In the genomic region with DNA sequence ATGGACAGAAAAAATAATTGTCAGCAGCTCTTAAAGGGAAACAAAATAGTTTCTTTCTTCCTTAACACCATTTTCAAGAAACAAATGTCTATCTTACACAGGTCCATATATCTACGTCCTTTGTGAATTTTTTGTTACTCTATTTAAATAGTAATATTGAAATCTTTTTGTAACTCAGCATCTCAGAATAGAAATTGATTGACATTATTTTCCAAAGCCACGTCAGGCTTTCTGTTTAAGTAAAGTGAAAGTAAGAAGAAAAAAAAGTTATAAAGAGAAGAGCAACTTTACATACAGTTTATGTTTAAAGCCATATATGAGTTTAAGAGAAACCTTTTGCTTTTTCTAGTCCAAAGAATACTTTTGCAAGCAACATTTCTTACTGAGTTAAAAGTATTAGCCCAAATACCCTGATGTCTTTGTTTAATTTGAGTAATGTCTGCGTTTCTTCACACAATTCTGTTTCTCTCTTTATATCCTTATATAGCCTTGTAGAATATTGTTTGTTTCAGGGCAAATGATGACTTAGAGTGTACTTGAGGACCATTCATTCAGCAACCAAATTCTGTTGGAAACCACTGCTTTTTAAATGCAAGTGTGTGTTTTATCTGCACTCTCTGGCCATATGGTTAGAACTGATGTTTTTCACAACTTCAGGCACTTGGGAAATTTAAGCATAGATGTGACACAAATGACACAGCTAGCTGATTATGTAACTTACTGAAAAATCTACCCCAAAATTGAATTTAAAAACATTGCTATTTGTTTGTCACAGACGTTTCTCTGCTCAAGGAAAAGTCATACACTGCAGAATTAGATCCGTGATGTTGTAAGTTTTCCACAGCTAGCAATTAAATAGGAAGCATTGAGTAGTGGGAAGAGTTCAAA, we compare ENCODE assay signal across 1 cellular context.
TF ChIP-seq lines count a peak whose summit lies in the region.

No MANE protein-coding gene starts in this region.

TF ChIP-seq in GM12878, 131 proteins besides CTCF, POLR2A, EP300 and RAD21 (continued from another document):
- TF ChIP-seq YBX1 (IDR thresholded peaks at IDR 0.05) (no peak), JUNB (IDR thresholded peaks at IDR 0.05) (peak; percentile 76; the same call in 1 of the 2 replicates), CREB1 (IDR thresholded peaks at IDR 0.05; ENCODE audit: low read depth) (no peak), MYB (IDR thresholded peaks at IDR 0.05; ENCODE audit: borderline replicate concordance, low read depth, low read length) (no peak), EZH2 (IDR thresholded peaks at IDR 0.05; ENCODE audit: borderline replicate concordance, control insufficient read depth, low read depth, low read length) (no peak), MEF2A (IDR thresholded peaks at IDR 0.05; ENCODE audit: insufficient read depth, low read depth, low read length) (no peak), TAF1 (IDR thresholded peaks at IDR 0.05; ENCODE audit: borderline replicate concordance, low read depth, low read length) (no peak), RUNX3 (IDR thresholded peaks at IDR 0.05; ENCODE audit: low read length) (peak; percentile 15; the same call in 1 of the 2 replicates), CHD1 (IDR thresholded peaks at IDR 0.05; ENCODE audit: low read depth, low read length) (no peak), CEBPB (IDR thresholded peaks at IDR 0.05; ENCODE audit: borderline replicate concordance in 1 of 2, low read depth in 2 of 2, low read length in 2 of 2) (no peak), STAT1 (conservative IDR thresholded peaks at IDR 0.05) (no peak), NFIC (IDR thresholded peaks at IDR 0.05; ENCODE audit: low read depth, low read length) (peak; percentile 48; the same call in 1 of the 2 replicates), ZNF217 (IDR thresholded peaks at IDR 0.05) (no peak), CREM (IDR thresholded peaks at IDR 0.05; ENCODE audit: low read depth) (peak; percentile 12; the same call in 1 of the 2 replicates), SRF (IDR thresholded peaks at IDR 0.05; ENCODE audit: low read depth in 2 of 2, low read length in 2 of 2) (0 out of 4 replicates have a peak, but pooled peaks of 1 of the 2 experiments have one; percentile 70), ASH2L (IDR thresholded peaks at IDR 0.05; ENCODE audit: borderline replicate concordance, low read depth) (peak; percentile 78; the same call in 1 of the 2 replicates), ZZZ3 (IDR thresholded peaks at IDR 0.05; ENCODE audit: control insufficient read depth, insufficient read length, low read depth) (no peak), GATAD2B (conservative IDR thresholded peaks at IDR 0.05; ENCODE audit: low read depth) (no peak)
- TF ChIP-seq, protein P1, sequence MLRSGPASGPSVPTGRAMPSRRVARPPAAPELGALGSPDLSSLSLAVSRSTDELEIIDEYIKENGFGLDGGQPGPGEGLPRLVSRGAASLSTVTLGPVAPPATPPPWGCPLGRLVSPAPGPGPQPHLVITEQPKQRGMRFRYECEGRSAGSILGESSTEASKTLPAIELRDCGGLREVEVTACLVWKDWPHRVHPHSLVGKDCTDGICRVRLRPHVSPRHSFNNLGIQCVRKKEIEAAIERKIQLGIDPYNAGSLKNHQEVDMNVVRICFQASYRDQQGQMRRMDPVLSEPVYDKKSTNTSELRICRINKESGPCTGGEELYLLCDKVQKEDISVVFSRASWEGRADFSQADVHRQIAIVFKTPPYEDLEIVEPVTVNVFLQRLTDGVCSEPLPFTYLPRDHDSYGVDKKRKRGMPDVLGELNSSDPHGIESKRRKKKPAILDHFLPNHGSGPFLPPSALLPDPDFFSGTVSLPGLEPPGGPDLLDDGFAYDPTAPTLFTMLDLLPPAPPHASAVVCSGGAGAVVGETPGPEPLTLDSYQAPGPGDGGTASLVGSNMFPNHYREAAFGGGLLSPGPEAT (IDR thresholded peaks at IDR 0.05; ENCODE audit: low read depth), result no peak
- TF ChIP-seq, protein P2, sequence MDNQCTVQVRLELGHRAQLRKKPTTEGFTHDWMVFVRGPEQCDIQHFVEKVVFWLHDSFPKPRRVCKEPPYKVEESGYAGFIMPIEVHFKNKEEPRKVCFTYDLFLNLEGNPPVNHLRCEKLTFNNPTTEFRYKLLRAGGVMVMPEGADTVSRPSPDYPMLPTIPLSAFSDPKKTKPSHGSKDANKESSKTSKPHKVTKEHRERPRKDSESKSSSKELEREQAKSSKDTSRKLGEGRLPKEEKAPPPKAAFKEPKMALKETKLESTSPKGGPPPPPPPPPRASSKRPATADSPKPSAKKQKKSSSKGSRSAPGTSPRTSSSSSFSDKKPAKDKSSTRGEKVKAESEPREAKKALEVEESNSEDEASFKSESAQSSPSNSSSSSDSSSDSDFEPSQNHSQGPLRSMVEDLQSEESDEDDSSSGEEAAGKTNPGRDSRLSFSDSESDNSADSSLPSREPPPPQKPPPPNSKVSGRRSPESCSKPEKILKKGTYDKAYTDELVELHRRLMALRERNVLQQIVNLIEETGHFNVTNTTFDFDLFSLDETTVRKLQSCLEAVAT (IDR thresholded peaks at IDR 0.05), result no peak
- TF ChIP-seq, protein P3, sequence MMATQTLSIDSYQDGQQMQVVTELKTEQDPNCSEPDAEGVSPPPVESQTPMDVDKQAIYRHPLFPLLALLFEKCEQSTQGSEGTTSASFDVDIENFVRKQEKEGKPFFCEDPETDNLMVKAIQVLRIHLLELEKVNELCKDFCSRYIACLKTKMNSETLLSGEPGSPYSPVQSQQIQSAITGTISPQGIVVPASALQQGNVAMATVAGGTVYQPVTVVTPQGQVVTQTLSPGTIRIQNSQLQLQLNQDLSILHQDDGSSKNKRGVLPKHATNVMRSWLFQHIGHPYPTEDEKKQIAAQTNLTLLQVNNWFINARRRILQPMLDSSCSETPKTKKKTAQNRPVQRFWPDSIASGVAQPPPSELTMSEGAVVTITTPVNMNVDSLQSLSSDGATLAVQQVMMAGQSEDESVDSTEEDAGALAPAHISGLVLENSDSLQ (IDR thresholded peaks at IDR 0.05), result peak; percentile 61
- TF ChIP-seq, protein P4, sequence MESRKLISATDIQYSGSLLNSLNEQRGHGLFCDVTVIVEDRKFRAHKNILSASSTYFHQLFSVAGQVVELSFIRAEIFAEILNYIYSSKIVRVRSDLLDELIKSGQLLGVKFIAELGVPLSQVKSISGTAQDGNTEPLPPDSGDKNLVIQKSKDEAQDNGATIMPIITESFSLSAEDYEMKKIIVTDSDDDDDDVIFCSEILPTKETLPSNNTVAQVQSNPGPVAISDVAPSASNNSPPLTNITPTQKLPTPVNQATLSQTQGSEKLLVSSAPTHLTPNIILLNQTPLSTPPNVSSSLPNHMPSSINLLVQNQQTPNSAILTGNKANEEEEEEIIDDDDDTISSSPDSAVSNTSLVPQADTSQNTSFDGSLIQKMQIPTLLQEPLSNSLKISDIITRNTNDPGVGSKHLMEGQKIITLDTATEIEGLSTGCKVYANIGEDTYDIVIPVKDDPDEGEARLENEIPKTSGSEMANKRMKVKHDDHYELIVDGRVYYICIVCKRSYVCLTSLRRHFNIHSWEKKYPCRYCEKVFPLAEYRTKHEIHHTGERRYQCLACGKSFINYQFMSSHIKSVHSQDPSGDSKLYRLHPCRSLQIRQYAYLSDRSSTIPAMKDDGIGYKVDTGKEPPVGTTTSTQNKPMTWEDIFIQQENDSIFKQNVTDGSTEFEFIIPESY (IDR thresholded peaks at IDR 0.05), result no peak
- TF ChIP-seq, protein P5, sequence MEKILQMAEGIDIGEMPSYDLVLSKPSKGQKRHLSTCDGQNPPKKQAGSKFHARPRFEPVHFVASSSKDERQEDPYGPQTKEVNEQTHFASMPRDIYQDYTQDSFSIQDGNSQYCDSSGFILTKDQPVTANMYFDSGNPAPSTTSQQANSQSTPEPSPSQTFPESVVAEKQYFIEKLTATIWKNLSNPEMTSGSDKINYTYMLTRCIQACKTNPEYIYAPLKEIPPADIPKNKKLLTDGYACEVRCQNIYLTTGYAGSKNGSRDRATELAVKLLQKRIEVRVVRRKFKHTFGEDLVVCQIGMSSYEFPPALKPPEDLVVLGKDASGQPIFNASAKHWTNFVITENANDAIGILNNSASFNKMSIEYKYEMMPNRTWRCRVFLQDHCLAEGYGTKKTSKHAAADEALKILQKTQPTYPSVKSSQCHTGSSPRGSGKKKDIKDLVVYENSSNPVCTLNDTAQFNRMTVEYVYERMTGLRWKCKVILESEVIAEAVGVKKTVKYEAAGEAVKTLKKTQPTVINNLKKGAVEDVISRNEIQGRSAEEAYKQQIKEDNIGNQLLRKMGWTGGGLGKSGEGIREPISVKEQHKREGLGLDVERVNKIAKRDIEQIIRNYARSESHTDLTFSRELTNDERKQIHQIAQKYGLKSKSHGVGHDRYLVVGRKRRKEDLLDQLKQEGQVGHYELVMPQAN (conservative IDR thresholded peaks at IDR 0.05), result no peak
- TF ChIP-seq, protein P6, sequence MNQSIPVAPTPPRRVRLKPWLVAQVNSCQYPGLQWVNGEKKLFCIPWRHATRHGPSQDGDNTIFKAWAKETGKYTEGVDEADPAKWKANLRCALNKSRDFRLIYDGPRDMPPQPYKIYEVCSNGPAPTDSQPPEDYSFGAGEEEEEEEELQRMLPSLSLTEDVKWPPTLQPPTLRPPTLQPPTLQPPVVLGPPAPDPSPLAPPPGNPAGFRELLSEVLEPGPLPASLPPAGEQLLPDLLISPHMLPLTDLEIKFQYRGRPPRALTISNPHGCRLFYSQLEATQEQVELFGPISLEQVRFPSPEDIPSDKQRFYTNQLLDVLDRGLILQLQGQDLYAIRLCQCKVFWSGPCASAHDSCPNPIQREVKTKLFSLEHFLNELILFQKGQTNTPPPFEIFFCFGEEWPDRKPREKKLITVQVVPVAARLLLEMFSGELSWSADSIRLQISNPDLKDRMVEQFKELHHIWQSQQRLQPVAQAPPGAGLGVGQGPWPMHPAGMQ (IDR thresholded peaks at IDR 0.05; ENCODE audit: borderline replicate concordance), result no peak
- TF ChIP-seq, protein P7, sequence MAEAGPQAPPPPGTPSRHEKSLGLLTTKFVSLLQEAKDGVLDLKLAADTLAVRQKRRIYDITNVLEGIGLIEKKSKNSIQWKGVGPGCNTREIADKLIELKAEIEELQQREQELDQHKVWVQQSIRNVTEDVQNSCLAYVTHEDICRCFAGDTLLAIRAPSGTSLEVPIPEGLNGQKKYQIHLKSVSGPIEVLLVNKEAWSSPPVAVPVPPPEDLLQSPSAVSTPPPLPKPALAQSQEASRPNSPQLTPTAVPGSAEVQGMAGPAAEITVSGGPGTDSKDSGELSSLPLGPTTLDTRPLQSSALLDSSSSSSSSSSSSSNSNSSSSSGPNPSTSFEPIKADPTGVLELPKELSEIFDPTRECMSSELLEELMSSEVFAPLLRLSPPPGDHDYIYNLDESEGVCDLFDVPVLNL (IDR thresholded peaks at IDR 0.05; ENCODE audit: low read depth, low read length), result no peak
